ENCODE assay signal across 17 cellular contexts in the genomic region with DNA sequence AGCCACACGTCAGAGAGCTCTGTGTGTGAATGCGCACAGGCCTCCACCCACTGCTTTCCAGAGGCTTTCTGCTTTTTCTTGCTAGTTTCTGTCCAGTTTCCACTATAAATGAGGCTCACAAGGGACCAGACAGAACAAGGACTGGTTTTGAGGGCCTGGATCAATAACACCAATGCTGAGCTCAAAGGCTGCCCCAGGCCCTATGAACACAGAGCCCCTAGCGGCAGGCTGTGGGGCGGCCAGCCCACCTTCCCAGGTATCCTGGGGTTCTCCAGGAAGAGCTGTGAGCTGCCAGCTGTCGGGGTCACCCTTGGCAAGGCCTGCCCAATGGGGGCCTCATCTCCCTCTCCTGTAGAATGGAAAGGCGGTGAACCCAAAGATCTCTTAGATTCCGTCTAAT. TPM values are rescaled to one million over a fixed set of nuclear protein-coding genes. Genes with fewer than 3 reads are reported as not detected.
DNase-seq lines count a peak whose midpoint lies in the region; ATAC-seq, FAIRE-seq and TF ChIP-seq lines count a peak whose summit lies in the region.
"Had no signal": no experiment of that assay in that cellular context is flagged by ENCODE, and none has a peak within 500 bp of the region (broad histone marks: within the 10 kb centered on the region; RNA-seq: fewer than 3 reads in every experiment).

No MANE protein-coding gene starts in this region.

- no peaks in the 10 kb centered on the region for H3K36me3 ChIP-seq in brain microvascular endothelial cell (replicated peaks)
- no peaks in the 10 kb centered on the region for H3K36me3 ChIP-seq in neural progenitor cell
- H3K36me3 ChIP-seq: heart left ventricle had no signal

- no peaks in the 10 kb centered on the region for H3K4me1 ChIP-seq in neural progenitor cell
- H3K4me1 ChIP-seq: heart left ventricle, testis had no signal

- ATAC-seq in GM18520 (IDR thresholded peaks at IDR 0.05; ENCODE audit: unreplicated experiment): no peak
- ATAC-seq: activated naive CD4-positive, alpha-beta T cell treated with anti-CD3 and anti-CD28 coated beads, Interleukin-2, amount 50 U/mL, for 72 hours; heart left ventricle; mucosa of descending colon had no signal

- no peak overlapping the region for H3K9ac ChIP-seq in neural progenitor cell
- H3K9ac ChIP-seq: SK-N-SH had no signal

- H3K36me3 Mint-ChIP-seq in neural progenitor cell: no peaks in the 10 kb centered on the region
- H3K36me3 Mint-ChIP-seq: activated naive CD4-positive, alpha-beta T cell treated with anti-CD3 and anti-CD28 coated beads, Interleukin-2, amount 50 U/mL, for 72 hours; CD14-positive monocyte had no signal

- H3K27me3 Mint-ChIP-seq in neural progenitor cell (ENCODE audit: insufficient read depth, low read depth): peaks cover 2% of the 10 kb centered on the region

- H4K20me1 ChIP-seq in neural progenitor cell (ENCODE audit: low read depth): no peaks in the 10 kb centered on the region

- H3K27ac ChIP-seq in brain microvascular endothelial cell (no peak overlapping the region), neural progenitor cell (no peak overlapping the region)
- H3K27ac ChIP-seq: heart left ventricle, PC-9, testis had no signal

- H3K9me3 Mint-ChIP-seq in neural progenitor cell: no peaks in the 10 kb centered on the region
- H3K9me3 Mint-ChIP-seq: activated naive CD4-positive, alpha-beta T cell treated with anti-CD3 and anti-CD28 coated beads, Interleukin-2, amount 50 U/mL, for 72 hours; CD14-positive monocyte had no signal

- H3K27me3 ChIP-seq in brain microvascular endothelial cell (replicated peaks): no peaks in the 10 kb centered on the region
- no peaks in the 10 kb centered on the region for H3K27me3 ChIP-seq in neural progenitor cell
- H3K27me3 ChIP-seq: heart left ventricle, testis had no signal

- no peak overlapping the region for H3K4me3 ChIP-seq in HFF-Myc (replicated peaks; ENCODE audit: low read depth, low read length)
- H3K4me3 ChIP-seq in brain microvascular endothelial cell (ENCODE audit: low read depth, low read length): no peak overlapping the region
- H3K4me3 ChIP-seq in neural progenitor cell: no peak overlapping the region
- H3K4me3 ChIP-seq: heart left ventricle, mucosa of descending colon, PC-9, testis had no signal

- H3K27ac Mint-ChIP-seq in neural progenitor cell: peak overlapping the region; percentile 94

- peak; percentile 28 for TF ChIP-seq CTCF in HFF-Myc (IDR thresholded peaks at IDR 0.05; ENCODE audit: low read depth, low read length, missing control alignments)
- TF ChIP-seq CTCF in brain microvascular endothelial cell (IDR thresholded peaks at IDR 0.05; ENCODE audit: low read depth, low read length, missing control alignments): peak; percentile 38
- TF ChIP-seq CTCF in neural progenitor cell (IDR thresholded peaks at IDR 0.05): peak; percentile 56

- no peaks in the 10 kb centered on the region for H3F3A ChIP-seq in neural progenitor cell (ENCODE audit: low read depth)

- no peak overlapping the region for H3K4me2 ChIP-seq in neural progenitor cell
- H3K4me2 ChIP-seq: PC-9, SK-N-SH had no signal

- FAIRE-seq in GM19239 (lab: Jason Lieb, UNC): no peak
- FAIRE-seq: keratinocyte had no signal

- H3K9me3 ChIP-seq in neural progenitor cell (ENCODE audit: low read depth): no peaks in the 10 kb centered on the region
- H3K9me3 ChIP-seq: heart left ventricle, mucosa of descending colon, SK-N-SH, testis had no signal

- H3K4me1 Mint-ChIP-seq in neural progenitor cell: peaks cover 24% of the 10 kb centered on the region

- H2AFZ ChIP-seq in neural progenitor cell (replicated peaks): no peak overlapping the region
- H2AFZ ChIP-seq: PC-9 had no signal

- in situ Hi-C loops in brain microvascular endothelial cell (cut with HindIII; ENCODE audit: low pct_ligation_motif_present, low sequenced_read_pairs): no loop called here

- H3K4me3 Mint-ChIP-seq in neural progenitor cell: no peak overlapping the region
- H3K4me3 Mint-ChIP-seq: CD14-positive monocyte had no signal

- no peaks in the 10 kb centered on the region for H3K79me2 ChIP-seq in neural progenitor cell (ENCODE audit: low read depth)

- DNase-seq in HFF-Myc (ENCODE audit: extremely low read depth, low read depth) (no peak), brain microvascular endothelial cell (no peak), neural progenitor cell (ENCODE audit: low spot score) (peak; percentile 58), GM19239 (ENCODE audit: insufficient read length, low spot score) (no peak), NCI-H1105 treated with DMSO at 0.1 percent for 48 hours (lab: John Stamatoyannopoulos, UW) (no peak)
- DNase-seq: activated CD4-positive, alpha-beta T cell treated with anti-CD3 and anti-CD28 coated beads, Interleukin-2, amount 50 U/mL, for 1 hour; PC-9; SK-N-SH; stimulated activated CD4-positive, alpha-beta T cell treated with anti-CD3 and anti-CD28 coated beads, Interleukin-2, amount 100 ng/mL, for 48 hours; testis had no signal

RNA-seq across cellular contexts. Expression of a gene that starts 2.2 kb away (rescaled TPM):
- not detected in 2 replicates for total RNA-seq in neural progenitor cell (ENCODE audit: low replicate concordance)
- total RNA-seq: activated naive CD4-positive, alpha-beta T cell treated with anti-CD3 and anti-CD28 coated beads, Interleukin-2, amount 50 U/mL, for 72 hours; NCI-H460; PC-9 had no signal

RNA-seq across cellular contexts. Expression of a gene that starts 15.0 kb away (rescaled TPM):
- total RNA-seq in neural progenitor cell (ENCODE audit: low replicate concordance): not detected in 2 replicates
- total RNA-seq: activated naive CD4-positive, alpha-beta T cell treated with anti-CD3 and anti-CD28 coated beads, Interleukin-2, amount 50 U/mL, for 72 hours; mucosa of descending colon; NCI-H460; PC-9 had no signal

RNA-seq across cellular contexts. Expression of a gene that starts 21.7 kb away (rescaled TPM):
- total RNA-seq in neural progenitor cell (ENCODE audit: low replicate concordance): 41.8 and 42.0 TPM in 2 replicates

RNA-seq across cellular contexts. Expression of a gene that starts 38.1 kb away (rescaled TPM):
- total RNA-seq in neural progenitor cell (ENCODE audit: low replicate concordance): 1.1 and 2.4 TPM in 2 replicates

RNA-seq across cellular contexts. Expression of a gene that starts 42.4 kb away (rescaled TPM):
- total RNA-seq in neural progenitor cell (ENCODE audit: low replicate concordance): 2.0 and 10.8 TPM in 2 replicates
- total RNA-seq: PC-9 had no signal
